In genomic region chr14:60323199-60323891, GRCh38 we compare ENCODE assay signal across 21 cellular contexts.
"Had no signal": no experiment of that assay in that cellular context is flagged by ENCODE, and none has a peak within 500 bp of the region (broad histone marks: within the 10 kb centered on the region; RNA-seq: fewer than 3 reads in every experiment).

No MANE protein-coding gene starts in this region.

- ATAC-seq: activated naive CD8-positive, alpha-beta T cell treated with anti-CD3 and anti-CD28 coated beads, Interleukin-2, amount 50 U/mL, for 24 hours; foreskin keratinocyte; heart left ventricle; pancreas; stimulated activated naive B cell treated with anti-CD40 and anti-IgM and Interleukin-4, amounts not matched to agents 10 μg/mL and 1 μg/mL and 100 μg/mL, for 72 hours had no signal

- H3K4me3 Mint-ChIP-seq: activated naive CD4-positive, alpha-beta T cell treated with anti-CD3 and anti-CD28 coated beads for 36 hours; activated naive CD8-positive, alpha-beta T cell treated with anti-CD3 and anti-CD28 coated beads, Interleukin-2, amount 50 U/mL, for 24 hours; dendritic cell treated with granulocyte-macrophage colony-stimulating factor and Interleukin-4, amounts not matched to agents 40 ng/mL and 50 ng/mL, for 4 days; naive B cell; stimulated activated naive B cell treated with anti-CD40 and anti-IgM and Interleukin-4, amounts not matched to agents 10 μg/mL and 1 μg/mL and 100 μg/mL, for 72 hours had no signal

- H3K27ac ChIP-seq: foreskin keratinocyte, heart left ventricle, pancreas, skin epidermis, tibial artery, uterus had no signal

- H3K27ac Mint-ChIP-seq: activated naive CD4-positive, alpha-beta T cell treated with anti-CD3 and anti-CD28 coated beads for 36 hours; activated naive CD8-positive, alpha-beta T cell treated with anti-CD3 and anti-CD28 coated beads, Interleukin-2, amount 50 U/mL, for 24 hours; activated T-helper 2 cell treated with anti-CD3 and anti-CD28 coated beads, Interferon-gamma antibody, Interleukin-2, Interleukin-4, amounts not matched to agents 10 μg/mL and 5 μg/mL and 100 μg/mL, durations not matched to agents 14 hours and 24 hours and 36 hours; dendritic cell treated with granulocyte-macrophage colony-stimulating factor and Interleukin-4, amounts not matched to agents 40 ng/mL and 50 ng/mL, for 4 days; naive B cell; stimulated activated naive B cell treated with anti-CD40 and anti-IgM and Interleukin-4, amounts not matched to agents 10 μg/mL and 1 μg/mL and 100 μg/mL, for 72 hours had no signal

- DNase-seq: activated CD4-positive, alpha-beta T cell treated with anti-CD3 and anti-CD28 coated beads for 1 hour; activated CD4-positive, alpha-beta T cell treated with anti-CD3 and anti-CD28 coated beads, Interleukin-2, amount 50 U/mL, for 4 hours; activated naive CD4-positive, alpha-beta T cell treated with anti-CD3 and anti-CD28 coated beads for 36 hours; activated naive CD8-positive, alpha-beta T cell treated with anti-CD3 and anti-CD28 coated beads, Interleukin-2, amount 50 U/mL, for 24 hours; aorta; effector memory CD4-positive, alpha-beta T cell; foreskin keratinocyte; heart left ventricle; midbrain; naive B cell; pancreas; stimulated activated CD4-positive, alpha-beta T cell treated with anti-CD3 and anti-CD28 coated beads, Interleukin-15, amount 100 ng/mL, for 24 hours; stimulated activated CD4-positive, alpha-beta T cell treated with anti-CD3 and anti-CD28 coated beads, Interleukin-4, amount 100 ng/mL, for 1 hour; stimulated activated naive B cell treated with anti-CD40 and anti-IgM and Interleukin-4, amounts not matched to agents 10 μg/mL and 1 μg/mL and 100 μg/mL, for 72 hours; T1000; tibial artery; uterus had no signal

- H3K36me3 Mint-ChIP-seq: naive B cell had no signal

- H3K4me1 ChIP-seq: foreskin keratinocyte, pancreas, uterus had no signal

- H3K9me3 ChIP-seq: heart left ventricle, pancreas, tibial artery, uterus had no signal

- H3K9me3 Mint-ChIP-seq: activated naive CD4-positive, alpha-beta T cell treated with anti-CD3 and anti-CD28 coated beads for 36 hours; activated naive CD8-positive, alpha-beta T cell treated with anti-CD3 and anti-CD28 coated beads, Interleukin-2, amount 50 U/mL, for 24 hours; activated T-helper 2 cell treated with anti-CD3 and anti-CD28 coated beads, Interferon-gamma antibody, Interleukin-2, Interleukin-4, amounts not matched to agents 10 μg/mL and 5 μg/mL and 100 μg/mL, durations not matched to agents 14 hours and 24 hours and 36 hours; naive B cell; stimulated activated naive B cell treated with anti-CD40 and anti-IgM and Interleukin-4, amounts not matched to agents 10 μg/mL and 1 μg/mL and 100 μg/mL, for 72 hours had no signal

- H3K4me3 ChIP-seq: heart left ventricle, lung, pancreas, skin epidermis, tibial artery, uterus had no signal

- H3K36me3 ChIP-seq: heart left ventricle, pancreas, tibial artery, uterus had no signal

- H3K27me3 ChIP-seq: pancreas, uterus had no signal
